In genomic region chr15:87267798-87268197, GRCh38 we compare ENCODE assay signal across 22 cellular contexts.
A peak's percentile ranks its signal among the peaks of the same experiment; 100 is the strongest.
DNase-seq lines count a peak whose midpoint lies in the region; TF ChIP-seq lines count a peak whose summit lies in the region.
"Had no signal": no experiment of that assay in that cellular context is flagged by ENCODE, and none has a peak within 500 bp of the region (broad histone marks: within the 10 kb centered on the region; RNA-seq: fewer than 3 reads in every experiment).

No MANE protein-coding gene starts in this region.

- H3K9me3 ChIP-seq in ascending aorta, result no peaks in the 10 kb centered on the region
- H3K9me3 ChIP-seq: neutrophil, vagina had no signal

- H3K36me3 ChIP-seq in kidney epithelial cell (ENCODE audit: control insufficient read depth, insufficient read depth, low read length) (no peaks in the 10 kb centered on the region), ascending aorta (no peaks in the 10 kb centered on the region)
- H3K36me3 ChIP-seq: HAP-1, neutrophil, vagina had no signal

- intact Hi-C loops in CD14-positive monocyte (cut with micrococcal nuclease) (no loop called here), ascending aorta (cut with DNase I) (no loop called here)

- H3K4me3 ChIP-seq in kidney epithelial cell (ENCODE audit: low read depth, low read length), result no peak overlapping the region
- H3K4me3 ChIP-seq in ascending aorta, result no peak overlapping the region
- H3K4me3 ChIP-seq: HAP-1, vagina had no signal

- no peak overlapping the region for H3K27ac Mint-ChIP-seq in CD14-positive monocyte
- H3K27ac Mint-ChIP-seq: activated CD4-positive, alpha-beta T cell treated with anti-CD3 and anti-CD28 coated beads, Interleukin-2, amount 10 ng/mL, durations not matched to agents 7 days and 5 days; activated naive CD8-positive, alpha-beta T cell treated with anti-CD3 and anti-CD28 coated beads, Interleukin-2, amount 50 U/mL, for 24 hours; dendritic cell treated with granulocyte-macrophage colony-stimulating factor and Interleukin-4, amounts not matched to agents 40 ng/mL and 50 ng/mL, for 4 days; stimulated activated naive CD8-positive, alpha-beta T cell treated with anti-CD3 and anti-CD28 coated beads, Interleukin-15, Interleukin-2, amounts not matched to agents 100 ng/mL and 50 ng/mL, for 24 hours had no signal

- H3K4me1 ChIP-seq in ascending aorta, result no peaks in the 10 kb centered on the region
- H3K4me1 ChIP-seq: HAP-1, vagina had no signal

- H3K27me3 ChIP-seq in kidney epithelial cell (ENCODE audit: control insufficient read depth, insufficient read depth, low read length) (no peaks in the 10 kb centered on the region), ascending aorta (no peaks in the 10 kb centered on the region)
- H3K27me3 ChIP-seq: neutrophil, vagina had no signal

- H3K4me3 Mint-ChIP-seq in CD14-positive monocyte, result no peak overlapping the region
- H3K4me3 Mint-ChIP-seq: activated CD4-positive, alpha-beta T cell treated with anti-CD3 and anti-CD28 coated beads, Interleukin-2, amount 10 ng/mL, durations not matched to agents 7 days and 5 days; activated naive CD8-positive, alpha-beta T cell treated with anti-CD3 and anti-CD28 coated beads, Interleukin-2, amount 50 U/mL, for 24 hours; dendritic cell treated with granulocyte-macrophage colony-stimulating factor and Interleukin-4, amounts not matched to agents 40 ng/mL and 50 ng/mL, for 4 days; stimulated activated naive CD8-positive, alpha-beta T cell treated with anti-CD3 and anti-CD28 coated beads, Interleukin-15, Interleukin-2, amounts not matched to agents 100 ng/mL and 50 ng/mL, for 24 hours had no signal

- TF ChIP-seq CTCF in kidney epithelial cell (IDR thresholded peaks at IDR 0.05; ENCODE audit: insufficient read depth, low read length, poor library complexity, severe bottlenecking), result no peak
- no peak for TF ChIP-seq CTCF in CD14-positive monocyte (IDR thresholded peaks at IDR 0.05)
- no peak for TF ChIP-seq CTCF in ascending aorta (IDR thresholded peaks at IDR 0.05)

- H3K9me3 Mint-ChIP-seq in CD14-positive monocyte, result peaks cover 0 to 6% (median 3%) of the 10 kb centered on the region in 7 donors

- no peak overlapping the region for H3K27ac ChIP-seq in ascending aorta
- H3K27ac ChIP-seq: neutrophil, vagina had no signal

- H3K4me1 Mint-ChIP-seq in CD14-positive monocyte, result no peaks in the 10 kb centered on the region
- H3K4me1 Mint-ChIP-seq: activated CD4-positive, alpha-beta T cell treated with anti-CD3 and anti-CD28 coated beads, Interleukin-2, amount 10 ng/mL, durations not matched to agents 7 days and 5 days; activated naive CD8-positive, alpha-beta T cell treated with anti-CD3 and anti-CD28 coated beads, Interleukin-2, amount 50 U/mL, for 24 hours had no signal

- DNase-seq in AG08395 (ENCODE audit: low spot score) (peak; percentile 12), HT1080 (ENCODE audit: low read depth) (peak; percentile 92), astrocyte of the hippocampus (ENCODE audit: low read depth, low spot score) (peak; percentile 71), kidney epithelial cell (ENCODE audit: low read depth) (peak; percentile 31), ureter (ENCODE audit: low spot score) (no peak), DMS79 treated with DMSO at 0.1 percent for 48 hours (lab: John Stamatoyannopoulos, UW) (no peak), CD14-positive monocyte (ENCODE audit: low spot score) (no peak), ascending aorta (ENCODE audit: low spot score in 2 of 2) (no peak)
- DNase-seq: activated CD4-positive, alpha-beta T cell treated with anti-CD3 and anti-CD28 coated beads, Interleukin-2, amount 10 ng/mL, durations not matched to agents 7 days and 5 days; activated naive CD8-positive, alpha-beta T cell treated with anti-CD3 and anti-CD28 coated beads, Interleukin-2, amount 50 U/mL, for 24 hours; activated T-cell treated with anti-CD3 and anti-CD28 coated beads, Interleukin-2, amount 50 U/mL, for 1 hour; DMS 273 treated with DMSO at 0.1 percent for 48 hours; foreskin melanocyte; Karpas-422; NCI-H1694; NCI-H748 treated with DMSO at 0.1 percent for 48 hours; Right ventricle myocardium superior had no signal

- no peaks in the 10 kb centered on the region for H3K36me3 Mint-ChIP-seq in CD14-positive monocyte

- no peaks in the 10 kb centered on the region for H3K27me3 Mint-ChIP-seq in CD14-positive monocyte (ENCODE audit: low read depth in 3 of 3)
- H3K27me3 Mint-ChIP-seq: activated CD4-positive, alpha-beta T cell treated with anti-CD3 and anti-CD28 coated beads, Interleukin-2, amount 10 ng/mL, durations not matched to agents 7 days and 5 days; activated naive CD8-positive, alpha-beta T cell treated with anti-CD3 and anti-CD28 coated beads, Interleukin-2, amount 50 U/mL, for 24 hours; dendritic cell treated with granulocyte-macrophage colony-stimulating factor and Interleukin-4, amounts not matched to agents 40 ng/mL and 50 ng/mL, for 4 days had no signal

Comparison
In these comparisons a context has a peak if more than half of its experiments do, and no peak if none do; other contexts are left out.
1. DNase-seq: peak in AG08395 (single experiment), HT1080 (single experiment), astrocyte of the hippocampus (single experiment) and kidney epithelial cell (single experiment); none in ureter (single experiment), DMS79 treated with DMSO at 0.1 percent for 48 hours (single experiment), CD14-positive monocyte (single experiment) and ascending aorta (0 of 2).